ENCODE assay signal across 8 cellular contexts in the genomic region with DNA sequence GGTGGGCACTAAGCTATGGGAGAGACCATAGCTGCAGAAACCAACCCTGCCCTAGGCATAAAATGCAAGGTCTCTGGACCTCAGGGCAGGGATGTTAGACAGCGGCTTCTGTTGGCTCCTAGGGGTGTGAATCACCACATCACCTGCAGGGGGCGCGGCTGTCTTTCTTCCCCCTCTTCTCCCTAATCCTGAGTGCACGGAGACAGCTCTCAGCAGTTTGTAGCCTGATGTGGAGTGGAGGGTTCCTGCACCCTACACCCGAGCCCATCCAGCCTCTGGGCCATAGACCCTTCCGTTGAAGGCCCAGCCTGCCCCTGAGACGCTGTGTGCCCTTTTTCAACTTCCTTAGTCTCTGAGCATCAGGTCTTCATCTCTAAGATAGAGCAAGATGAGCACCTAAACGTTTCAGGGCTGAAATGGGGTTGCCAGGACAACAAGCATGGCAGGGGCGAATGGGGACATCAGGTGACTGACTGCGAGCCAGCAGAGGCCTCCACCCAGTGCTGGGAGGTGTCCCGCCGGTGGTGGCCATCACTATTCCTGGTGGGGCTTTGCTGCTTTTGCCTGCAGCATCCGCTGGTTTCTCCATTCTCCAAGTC. TPM values are rescaled to one million over a fixed set of nuclear protein-coding genes. Genes with fewer than 3 reads are reported as not detected.
A peak's percentile ranks its signal among the peaks of the same experiment; 100 is the strongest.
DNase-seq lines count a peak whose midpoint lies in the region; ATAC-seq, FAIRE-seq and TF ChIP-seq lines count a peak whose summit lies in the region.

No MANE protein-coding gene starts in this region.

- peak; percentile 91 for DNase-seq in Ammon's horn (ENCODE audit: low spot score)
- peak; percentile 93 for DNase-seq in H54 (ENCODE audit: insufficient read length, low spot score)
- peak; percentile 54 to 80 for DNase-seq in NCI-H526 (lab: John Stamatoyannopoulos, UW)
- peak; percentile 88 to 91 for DNase-seq in activated CD4-positive, alpha-beta T cell treated with anti-CD3 and anti-CD28 coated beads, Interleukin-2, amount 50 U/mL, for 48 hours
- peak; percentile 70 to 92 (median 86) for DNase-seq in dorsolateral prefrontal cortex
- peak; percentile 84 for DNase-seq in lung (ENCODE audit: low spot score)
- peak; percentile 64 for DNase-seq in stimulated activated CD8-positive, alpha-beta memory T cell treated with anti-CD3 and anti-CD28 coated beads, Interleukin-12 subunit alpha, Interleukin-12 subunit beta, amount 100 ng/mL, for 4 hours (ENCODE audit: low read depth)

- H3K27ac ChIP-seq in dorsolateral prefrontal cortex (peak overlapping the region in 2 of 59 donors; percentile 99), lung (ENCODE audit: low read depth in 1 of 2, low read length in 1 of 2) (no peak overlapping the region)

- 28 to 34% methylated on average over 13 of the region's 13 CpGs for WGBS in lung, 2 donors

- H3K27me3 ChIP-seq in dorsolateral prefrontal cortex: no peaks in the 10 kb centered on the region
- H3K27me3 ChIP-seq in lung (ENCODE audit: control insufficient read depth, insufficient read depth): no peaks in the 10 kb centered on the region

- TF ChIP-seq CTCF in dorsolateral prefrontal cortex (IDR thresholded peaks at IDR 0.05 in 54 of 56, conservative IDR thresholded peaks at IDR 0.05 in 2 of 56; ENCODE audit: low read depth in 1 of 56, partially characterized antibody in 56 of 56): peak; percentile 66 to 97 (median 92)
- peak; percentile 80 for TF ChIP-seq CTCF in lung (IDR thresholded peaks at IDR 0.05; ENCODE audit: control extremely low read depth, extremely low read depth)

- no peaks in the 10 kb centered on the region for H3K9me3 ChIP-seq in lung (ENCODE audit: control insufficient read depth in 2 of 2, insufficient read depth in 1 of 2, low read length in 1 of 2)

- TF ChIP-seq POLR2A in H54 (IDR thresholded peaks at IDR 0.05; ENCODE audit: low read depth, low read length): no peak

- ATAC-seq in lung (ENCODE audit: insufficient read depth, low FRiP score): no peak
- ATAC-seq in GM18858 (IDR thresholded peaks at IDR 0.05; ENCODE audit: unreplicated experiment): no peak

- H3K36me3 ChIP-seq in lung (ENCODE audit: control insufficient read depth in 2 of 2, insufficient read depth in 2 of 2, low read length in 2 of 2): no peaks in the 10 kb centered on the region

- peak; percentile 76 for FAIRE-seq in H54 (lab: Jason Lieb, UNC)

- intact Hi-C loops in dorsolateral prefrontal cortex (cut with DNase I): loop anchor here (1.0 to 10.0 kb wide), 5 partner anchors 62 to 240 kb away; partner anchors contain the start of gene NOTCH1 (in 1 of the 2)

- peaks cover 0 to 5% of the 10 kb centered on the region in 2 donors for H3K4me1 ChIP-seq in lung (ENCODE audit: control insufficient read depth in 2 of 2, insufficient read depth in 2 of 2, low read length in 2 of 2)

- H3K4me3 ChIP-seq in dorsolateral prefrontal cortex (peak overlapping the region in 30 of 59 donors; percentile 11 to 99 (median 82)), lung (no peak overlapping the region)

RNA-seq across cellular contexts. Expression of gene SEC16A, which starts 2.3 kb away (rescaled TPM):
- total RNA-seq in dorsolateral prefrontal cortex (10 to 100 TPM; 52.6 to 89.0 (median 68.2) TPM), lung (10 to 100 TPM; 44.3 to 78.8 TPM)
- 10 to 100 TPM; 44.2 to 49.1 TPM for polyA plus RNA-seq in lung

RNA-seq across cellular contexts. Expression of gene INPP5E, which starts 45.5 kb away (rescaled TPM):
- total RNA-seq in dorsolateral prefrontal cortex: 10 to 100 TPM; 16.7 to 35.7 (median 23.5) TPM
- 10 to 100 TPM in 1 of 2 donors, 1 to 10 TPM in 1; 8.4 to 18.4 TPM for total RNA-seq in lung
- polyA plus RNA-seq in lung: 1 to 10 TPM; 7.2 to 8.7 TPM
